10 cellular contexts compared by ENCODE assay signal in genomic region chr13:114045113-114045735, GRCh38.
DNase-seq lines count a peak whose midpoint lies in the region; ATAC-seq and TF ChIP-seq lines count a peak whose summit lies in the region.
"Had no signal": no experiment of that assay in that cellular context is flagged by ENCODE, and none has a peak within 500 bp of the region (broad histone marks: within the 10 kb centered on the region; RNA-seq: fewer than 3 reads in every experiment).

No MANE protein-coding gene starts in this region.

- CTCF ChIA-PET in RWPE1 (lab: Yijun Ruan, JAX): no interaction called here

- peaks cover 17% of the 10 kb centered on the region for H3K4me1 Mint-ChIP-seq in endothelial cell (ENCODE audit: unreplicated experiment)

- peak overlapping the region; percentile 38 for H3K27ac Mint-ChIP-seq in endothelial cell (ENCODE audit: unreplicated experiment)

- peak overlapping the region; percentile 35 for H3K27ac ChIP-seq in RWPE1
- H3K27ac ChIP-seq: right lobe of liver had no signal

- ATAC-seq in GM19035 (IDR thresholded peaks at IDR 0.05; ENCODE audit: unreplicated experiment) (no peak), GM21515 (IDR thresholded peaks at IDR 0.05; ENCODE audit: unreplicated experiment) (no peak)
- ATAC-seq: right lobe of liver had no signal

- H3K9me3 Mint-ChIP-seq in endothelial cell (ENCODE audit: unreplicated experiment): no peaks in the 10 kb centered on the region

- DNase-seq in COLO829 (ENCODE audit: low spot score): peak; percentile 45
- DNase-seq in RWPE1 (ENCODE audit: low spot score): no peak
- DNase-seq in endothelial cell (ENCODE audit: low spot score): no peak
- DNase-seq in pons (ENCODE audit: low spot score): peak; percentile 71
- no peak for DNase-seq in iPS-NIHi7 (ENCODE audit: extremely low spot score)
- DNase-seq: NCI-H510A treated with DMSO at 0.1 percent for 48 hours, right lobe of liver, SHP77 had no signal

- POLR2A ChIA-PET in RWPE1 (lab: Yijun Ruan, JAX; ENCODE audit: low non-redundant PET): interaction anchor here (0.6 kb wide), 1 partner anchor 150 kb away, joined by 9 read pairs; no protein-coding TSS in a partner anchor

- H3K4me3 Mint-ChIP-seq in endothelial cell (ENCODE audit: unreplicated experiment): no peak overlapping the region

- peaks cover 9% of the 10 kb centered on the region for H3K36me3 Mint-ChIP-seq in endothelial cell (ENCODE audit: low read depth, unreplicated experiment)

- H3K27me3 Mint-ChIP-seq in endothelial cell (ENCODE audit: unreplicated experiment): peaks cover 14% of the 10 kb centered on the region

- TF ChIP-seq CTCF in RWPE1 (conservative IDR thresholded peaks at IDR 0.05; ENCODE audit: low read depth): no peak
- no peak for TF ChIP-seq CTCF in endothelial cell (IDR thresholded peaks at IDR 0.05; ENCODE audit: unreplicated experiment)

Comparison
In these comparisons a context has a peak if more than half of its experiments do, and no peak if none do; other contexts are left out.
1. DNase-seq: peak in COLO829 (single experiment) and pons (single experiment); none in RWPE1 (single experiment), endothelial cell (single experiment) and iPS-NIHi7 (single experiment).